In genomic region chr6:148758492-148758891, GRCh38 we compare ENCODE assay signal across 8 cellular contexts. TPM values are rescaled to one million over a fixed set of nuclear protein-coding genes. Genes with fewer than 3 reads are reported as not detected.
DNase-seq lines count a peak whose midpoint lies in the region; ATAC-seq and TF ChIP-seq lines count a peak whose summit lies in the region.

No MANE protein-coding gene starts in this region.

- peak overlapping the region; percentile 66 to 93 (median 77) for H3K27ac Mint-ChIP-seq in CD4-positive, alpha-beta memory T cell
- H3K27ac Mint-ChIP-seq in WTC11: peak overlapping the region; percentile 28
- H3K27ac Mint-ChIP-seq in Caco-2 (ENCODE audit: unreplicated experiment): no peak overlapping the region

- H3K36me3 Mint-ChIP-seq in CD4-positive, alpha-beta memory T cell: peaks cover 0 to 3% of the 10 kb centered on the region in 2 donors
- H3K36me3 Mint-ChIP-seq in WTC11 (no peaks in the 10 kb centered on the region; the same call in 1 of the 2 replicates), Caco-2 (ENCODE audit: insufficient read depth, unreplicated experiment) (no peaks in the 10 kb centered on the region)

- H3K27ac ChIP-seq in CD4-positive, alpha-beta memory T cell (ENCODE audit: low read depth, low read length): peak overlapping the region; percentile 9

- no peaks in the 10 kb centered on the region for H3K9me3 Mint-ChIP-seq in CD4-positive, alpha-beta memory T cell
- H3K9me3 Mint-ChIP-seq in WTC11 (0 out of 2 replicates have a peak, but pooled peaks cover 5% of the 10 kb centered on the region), Caco-2 (ENCODE audit: unreplicated experiment) (no peaks in the 10 kb centered on the region)

- DNase-seq in CD4-positive, alpha-beta memory T cell: peak; percentile 32 to 60 (median 54)
- DNase-seq in WTC11 (ENCODE audit: low spot score) (no peak), midbrain (lab: John Stamatoyannopoulos, UW) (peak; percentile 38), AG08395 (ENCODE audit: low spot score) (no peak), Caco-2 (no peak), NCI-H510A treated with DMSO at 0.1 percent for 48 hours (lab: John Stamatoyannopoulos, UW) (no peak)

- no peaks in the 10 kb centered on the region for H3K27me3 ChIP-seq in CD4-positive, alpha-beta memory T cell (ENCODE audit: insufficient read depth, low read length)
- no peaks in the 10 kb centered on the region for H3K27me3 ChIP-seq in Caco-2 (replicated peaks; ENCODE audit: control insufficient read depth, insufficient read depth, low read length)

- H3K4me3 ChIP-seq in CD4-positive, alpha-beta memory T cell (ENCODE audit: low read length in 2 of 2): peak overlapping the region in 1 of 2 donors; percentile 10
- no peak overlapping the region for H3K4me3 ChIP-seq in Caco-2 (ENCODE audit: low read depth, low read length)

- no TSS peak for BruUV-seq in Caco-2 (replicated peaks; lab: Mats Ljungman, UMichigan)

- no peaks in the 10 kb centered on the region for H3K36me3 ChIP-seq in CD4-positive, alpha-beta memory T cell (ENCODE audit: insufficient read depth, low read length)
- no peaks in the 10 kb centered on the region for H3K36me3 ChIP-seq in Caco-2 (ENCODE audit: control insufficient read depth, insufficient read depth, low read length)

- H3K27me3 Mint-ChIP-seq in CD4-positive, alpha-beta memory T cell: no peaks in the 10 kb centered on the region
- no peaks in the 10 kb centered on the region for H3K27me3 Mint-ChIP-seq in WTC11 (ENCODE audit: low read depth)
- H3K27me3 Mint-ChIP-seq in Caco-2 (ENCODE audit: insufficient read depth, unreplicated experiment): peaks cover 3% of the 10 kb centered on the region

- ATAC-seq in GM19324 (IDR thresholded peaks at IDR 0.05; ENCODE audit: low FRiP score, unreplicated experiment) (peak; percentile 78), HG03139 (IDR thresholded peaks at IDR 0.05; ENCODE audit: unreplicated experiment) (peak; percentile 70), WTC11 (no peak)

- POLR2A ChIA-PET in CD4-positive, alpha-beta memory T cell (lab: Charles Lee; ENCODE audit: partially characterized antibody): interaction anchor here (0.8 to 7.1 kb wide), 4 partner anchors 9 to 81 kb away, joined by 3 to 183 read pairs (median 16); partner anchors contain the start of gene UST
- POLR2A ChIA-PET in WTC11 (lab: Charles Lee): no interaction called here
- POLR2A ChIA-PET in Caco-2 (lab: Charles Lee): no interaction called here

- intact Hi-C loops in CD4-positive, alpha-beta memory T cell (cut with micrococcal nuclease): no loop called here
- intact Hi-C loops in Caco-2 (cut with micrococcal nuclease; ENCODE audit: unreplicated experiment): no loop called here

- CTCF ChIA-PET in CD4-positive, alpha-beta memory T cell (lab: Charles Lee; ENCODE audit: partially characterized antibody): interaction anchor here (3.0 to 3.5 kb wide), 2 partner anchors 10 to 188 kb away, joined by 9 to 24 read pairs; partner anchors contain the start of gene UST
- CTCF ChIA-PET in WTC11 (lab: Charles Lee) (interaction anchor here (0.5 to 0.7 kb wide), 2 partner anchors 41 to 181 kb away, joined by 3 read pairs; no protein-coding TSS in a partner anchor), Caco-2 (lab: Charles Lee) (no interaction called here)

- H3K4me3 Mint-ChIP-seq in CD4-positive, alpha-beta memory T cell: peak overlapping the region; percentile 26 to 81 (median 60)
- H3K4me3 Mint-ChIP-seq in WTC11 (no peak overlapping the region), Caco-2 (ENCODE audit: unreplicated experiment) (no peak overlapping the region)

- no peak for TF ChIP-seq CTCF in WTC11 (IDR thresholded peaks at IDR 0.05)
- TF ChIP-seq CTCF in Caco-2 (IDR thresholded peaks at IDR 0.05; ENCODE audit: insufficient read depth in 1 of 2, low read depth in 1 of 2, low read length in 1 of 2, severe bottlenecking in 1 of 2, unreplicated experiment in 1 of 2): no peak

- no peaks in the 10 kb centered on the region for H3K9me3 ChIP-seq in CD4-positive, alpha-beta memory T cell (ENCODE audit: control insufficient read depth in 1 of 2, low read length in 2 of 2)
- H3K9me3 ChIP-seq in Caco-2: no peaks in the 10 kb centered on the region

- H3K4me1 ChIP-seq in CD4-positive, alpha-beta memory T cell (ENCODE audit: insufficient read depth, low read length): peaks cover 63% of the 10 kb centered on the region
- no peaks in the 10 kb centered on the region for H3K4me1 ChIP-seq in Caco-2

- peaks cover 59 to 75% (median 68%) of the 10 kb centered on the region in 4 donors for H3K4me1 Mint-ChIP-seq in CD4-positive, alpha-beta memory T cell
- H3K4me1 Mint-ChIP-seq in WTC11 (peaks cover 78% of the 10 kb centered on the region), Caco-2 (ENCODE audit: low read depth, unreplicated experiment) (no peaks in the 10 kb centered on the region)

TF ChIP-seq in WTC11, 78 proteins besides CTCF, POLR2A, EP300 and RAD21:
- TF ChIP-seq OVOL2 (CRISPR knock-in tag; IDR thresholded peaks at IDR 0.05; ENCODE audit: borderline replicate concordance) (no peak), ZNF317 (CRISPR knock-in tag; IDR thresholded peaks at IDR 0.05; ENCODE audit: borderline replicate concordance, low read depth) (no peak), ATF2 (CRISPR knock-in tag; IDR thresholded peaks at IDR 0.05; ENCODE audit: borderline replicate concordance, low read depth) (no peak)

RNA-seq across cellular contexts. Expression of gene UST, which starts 11.7 kb away (rescaled TPM):
- total RNA-seq in CD4-positive, alpha-beta memory T cell: 1 to 10 TPM; 7.0 to 7.6 TPM
- 1 to 10 TPM; 2.2 to 3.2 TPM for polyA plus RNA-seq in CD4-positive, alpha-beta memory T cell
- total RNA-seq in WTC11 (2021) (32.1 to 33.8 TPM (median 33.8 TPM) in 3 replicates), Caco-2 (2022) (not detected in 2 replicates)

Comparison
In these comparisons a context has a peak if more than half of its experiments do, and no peak if none do; other contexts are left out.
1. DNase-seq: peak in CD4-positive, alpha-beta memory T cell (5 of 5) and midbrain (single experiment); none in WTC11 (single experiment), AG08395 (single experiment), Caco-2 (0 of 2) and NCI-H510A treated with DMSO at 0.1 percent for 48 hours (single experiment).
2. H3K4me3 Mint-ChIP-seq: peak in CD4-positive, alpha-beta memory T cell (8 of 8); none in WTC11 (single experiment) and Caco-2 (single experiment).